Comparison of ENCODE assay signal across 24 cellular contexts in the genomic region with DNA sequence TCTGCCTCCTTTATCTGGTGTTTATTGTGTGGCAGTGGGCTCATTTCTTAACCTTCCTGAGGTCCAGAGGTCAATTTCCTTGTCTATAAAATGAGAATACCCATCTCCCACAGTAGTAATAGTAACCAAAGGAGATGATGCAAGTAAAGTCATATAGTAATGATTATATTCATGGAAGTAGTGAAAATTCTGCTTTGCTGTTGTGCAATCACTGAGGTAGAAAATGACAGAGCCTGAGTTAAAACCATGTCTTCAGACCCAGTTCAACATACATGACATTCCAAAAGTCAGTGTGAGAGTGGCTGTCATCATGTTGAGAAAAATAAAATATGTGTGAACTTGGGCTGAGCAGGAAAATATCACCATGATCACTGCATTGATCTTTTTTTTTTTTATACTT. TPM values are rescaled to one million over a fixed set of nuclear protein-coding genes. Genes with fewer than 3 reads are reported as not detected.
DNase-seq lines count a peak whose midpoint lies in the region; ATAC-seq, FAIRE-seq and TF ChIP-seq lines count a peak whose summit lies in the region.
"Had no signal": no experiment of that assay in that cellular context is flagged by ENCODE, and none has a peak within 500 bp of the region (broad histone marks: within the 10 kb centered on the region; RNA-seq: fewer than 3 reads in every experiment).

No MANE protein-coding gene starts in this region.

- H3K4me1 Mint-ChIP-seq in GM23338 = peaks cover 8% of the 10 kb centered on the region; the same call in 2 of the 3 replicates
- H3K4me1 Mint-ChIP-seq: CD14-positive monocyte; CD8-positive, alpha-beta memory T cell had no signal

- ATAC-seq in GM23338 (no peak), K562 (no peak)
- ATAC-seq: A549 had no signal

- H3K9me3 ChIP-seq in K562 (replicated peaks; ENCODE audit: control insufficient read depth, insufficient read depth, low read depth, low read length) (no peaks in the 10 kb centered on the region), kidney (ENCODE audit: control insufficient read depth in 1 of 2, low read length in 2 of 2) (no peaks in the 10 kb centered on the region)
- H3K9me3 ChIP-seq: A549; BE2C; BLaER1 treated with 17β-estradiol and CSF1 and Interleukin-3, amounts not matched to agents 10 nM and 100 nM had no signal

- no peaks in the 10 kb centered on the region for H3F3A ChIP-seq in GM23338 (replicated peaks; ENCODE audit: low read depth)

- no peak overlapping the region for H3K4me3 Mint-ChIP-seq in GM23338
- H3K4me3 Mint-ChIP-seq: CD14-positive monocyte; CD4-positive, alpha-beta T cell; CD8-positive, alpha-beta memory T cell had no signal

- H3K27ac Mint-ChIP-seq in GM23338 = no peak overlapping the region
- H3K27ac Mint-ChIP-seq: CD14-positive monocyte; CD4-positive, alpha-beta T cell; CD8-positive, alpha-beta memory T cell had no signal

- FAIRE-seq in K562 (lab: Jason Lieb, UNC) (no peak), kidney (lab: Jason Lieb, UNC) (no peak)
- FAIRE-seq: A549, D721Med, GM12891, GM18507 had no signal

- no peak for TF ChIP-seq POLR2A in K562 (conservative IDR thresholded peaks at IDR 0.05)

- peaks cover 1% of the 10 kb centered on the region for H3K27me3 Mint-ChIP-seq in GM23338 (ENCODE audit: insufficient read depth, low read depth, poor library complexity)

- intact Hi-C loops in K562 (cut with micrococcal nuclease) = no loop called here
- intact Hi-C loops in kidney (cut with DNase I) = no loop called here

- no peaks in the 10 kb centered on the region for H3K79me2 ChIP-seq in GM23338 (replicated peaks; ENCODE audit: insufficient read depth)
- H3K79me2 ChIP-seq in K562 (ENCODE audit: control insufficient read depth, insufficient read depth, low read length) = no peaks in the 10 kb centered on the region

- TF ChIP-seq EP300 in K562 (IDR thresholded peaks at IDR 0.05; ENCODE audit: low read length) = no peak

- no peaks in the 10 kb centered on the region for H3K9me1 ChIP-seq in K562 (ENCODE audit: control insufficient read depth, insufficient read depth, low read length)

- no TSS peak for BruUV-seq in K562 (replicated peaks; lab: Mats Ljungman, UMichigan)

- H3K27ac ChIP-seq in GM23338 (ENCODE audit: low read depth) (no peak overlapping the region), K562 (ENCODE audit: extremely low read depth, low read depth, low read length) (no peak overlapping the region), kidney (ENCODE audit: low read depth in 2 of 2, low read length in 2 of 2) (peak overlapping the region; percentile 70 to 81)
- H3K27ac ChIP-seq: A549; BLaER1 treated with 17β-estradiol and CSF1 and Interleukin-3, amounts not matched to agents 10 nM and 100 nM had no signal

- TF ChIP-seq CTCF in GM23338 (conservative IDR thresholded peaks at IDR 0.05; ENCODE audit: low read depth in 2 of 2) (no peak), K562 (IDR thresholded peaks at IDR 0.05 in 2 of 3, conservative IDR thresholded peaks at IDR 0.05 in 1 of 3; ENCODE audit: insufficient read depth in 2 of 3, low read depth in 1 of 3, low read length in 3 of 3) (no peak), kidney (IDR thresholded peaks at IDR 0.05; ENCODE audit: borderline replicate concordance, extremely low read depth, insufficient read depth) (no peak), GM10248 (IDR thresholded peaks at IDR 0.05; ENCODE audit: control extremely low read depth, extremely low read depth, low read depth, missing control alignments) (no peak)

- peaks cover 9% of the 10 kb centered on the region for H3K36me3 Mint-ChIP-seq in GM23338 (ENCODE audit: low read depth)
- H3K36me3 Mint-ChIP-seq: CD14-positive monocyte; CD8-positive, alpha-beta memory T cell had no signal

- peaks cover 9% of the 10 kb centered on the region for H3K4me1 ChIP-seq in GM23338 (ENCODE audit: insufficient read depth)
- peaks cover 0 to 7% of the 10 kb centered on the region in 2 experiments; a peak in 1 of 5 replicates for H3K4me1 ChIP-seq in K562 (replicated peaks in 1 of 2; ENCODE audit: control insufficient read depth in 2 of 2, insufficient read depth in 2 of 2, low read length in 2 of 2)
- H3K4me1 ChIP-seq in kidney (ENCODE audit: control insufficient read depth in 1 of 2, insufficient read depth in 1 of 2, low read depth in 1 of 2, low read length in 2 of 2) = peaks cover 2 to 7% of the 10 kb centered on the region in 2 donors
- H3K4me1 ChIP-seq: A549; BE2C; BLaER1 treated with 17β-estradiol and CSF1 and Interleukin-3, amounts not matched to agents 10 nM and 100 nM had no signal

- H3K27me3 ChIP-seq in GM23338 (ENCODE audit: insufficient read depth) (no peaks in the 10 kb centered on the region), K562 (ENCODE audit: control insufficient read depth in 2 of 2, insufficient read depth in 2 of 2, low read length in 2 of 2) (peaks cover 2 to 11% of the 10 kb centered on the region in 2 experiments; a peak in 3 of 5 replicates)
- H3K27me3 ChIP-seq: BE2C; BLaER1 treated with 17β-estradiol and CSF1 and Interleukin-3, amounts not matched to agents 10 nM and 100 nM had no signal

- in situ Hi-C loops in K562 (cut with MboI) = no loop called here

- CTCF ChIA-PET in K562 (lab: Yijun Ruan, JAX; ENCODE audit: low intra/inter-chr PET ratio) = interaction anchor here (0.6 kb wide), 2 partner anchors 793 to 1060 kb away, joined by 3 read pairs; no protein-coding TSS in a partner anchor
- CTCF ChIA-PET in GM10248 (lab: Yijun Ruan, JAX) = no interaction called here

- H3K9ac ChIP-seq in K562 (ENCODE audit: insufficient read depth in 1 of 2, low read depth in 2 of 2, low read length in 2 of 2) (no peak overlapping the region), kidney (ENCODE audit: low read length in 2 of 2) (no peak overlapping the region)
- H3K9ac ChIP-seq: BLaER1 treated with 17β-estradiol and CSF1 and Interleukin-3, amounts not matched to agents 10 nM and 100 nM had no signal

- DNase-seq in GM23338 (ENCODE audit: low spot score) (no peak), K562 (ENCODE audit: extremely low read depth in 1 of 4, low spot score in 3 of 4) (no peak), kidney (no peak), GM10248 (ENCODE audit: extremely low spot score) (no peak)
- DNase-seq in stimulated activated CD4-positive, alpha-beta T cell treated with anti-CD3 and anti-CD28 coated beads, Interleukin-4, amount 100 ng/mL, for 1 hour = no peak
- DNase-seq: 8988T; ACHN; AML-193; BE2C; CD4-positive, alpha-beta T cell; CD8-positive, alpha-beta memory T cell; DMS 273 treated with DMSO at 0.1 percent for 48 hours; DMS79; EL; GDM1; GOT3; H7; HCEC 1CT had no signal

- H3K36me3 ChIP-seq in GM23338 (ENCODE audit: insufficient read depth) (no peaks in the 10 kb centered on the region), K562 (ENCODE audit: control insufficient read depth, insufficient read depth, low read length) (no peaks in the 10 kb centered on the region), kidney (ENCODE audit: control insufficient read depth in 1 of 2, insufficient read depth in 2 of 2, low read length in 2 of 2) (no peaks in the 10 kb centered on the region)
- H3K36me3 ChIP-seq: BE2C; BLaER1 treated with 17β-estradiol and CSF1 and Interleukin-3, amounts not matched to agents 10 nM and 100 nM had no signal

- H3K9me2 ChIP-seq in GM23338 (ENCODE audit: insufficient read depth) = peaks cover 3% of the 10 kb centered on the region; the same call in 1 of the 2 replicates

- POLR2A ChIA-PET in K562 (lab: Yijun Ruan, JAX) = no interaction called here
- POLR2A ChIA-PET in GM10248 (lab: Yijun Ruan, JAX) = no interaction called here

- H2AFZ ChIP-seq in GM23338 = peak overlapping the region; percentile 57; the same call in 1 of the 2 replicates
- H2AFZ ChIP-seq in K562 (ENCODE audit: low read depth, low read length) = no peak overlapping the region

- no peaks in the 10 kb centered on the region for H4K20me1 ChIP-seq in GM23338 (replicated peaks; ENCODE audit: insufficient read depth)
- H4K20me1 ChIP-seq in K562 (replicated peaks; ENCODE audit: control insufficient read depth, insufficient read depth, low read length) = no peaks in the 10 kb centered on the region
- H4K20me1 ChIP-seq: BLaER1 treated with 17β-estradiol and CSF1 and Interleukin-3, amounts not matched to agents 10 nM and 100 nM had no signal

- no peak for TF ChIP-seq RAD21 in K562 (CRISPR knock-in tag; conservative IDR thresholded peaks at IDR 0.05 in 1 of 2, IDR thresholded peaks at IDR 0.05 in 1 of 2)

- H3K4me3 ChIP-seq in GM23338 (no peak overlapping the region), K562 (no peak overlapping the region), kidney (ENCODE audit: low read length in 2 of 2) (no peak overlapping the region)
- H3K4me3 ChIP-seq: A549; BLaER1 treated with 17β-estradiol and CSF1 and Interleukin-3, amounts not matched to agents 10 nM and 100 nM had no signal

- H3K4me2 ChIP-seq in GM23338 (no peak overlapping the region), K562 (ENCODE audit: insufficient read depth, low read length) (no peak overlapping the region)
- H3K4me2 ChIP-seq: A549; BLaER1 treated with 17β-estradiol and CSF1 and Interleukin-3, amounts not matched to agents 10 nM and 100 nM had no signal

- H3K9me3 Mint-ChIP-seq in GM23338 = peaks cover 25% of the 10 kb centered on the region
- H3K9me3 Mint-ChIP-seq: CD4-positive, alpha-beta T cell had no signal

RNA-seq across cellular contexts. Expression of a gene that starts 0.9 kb away (rescaled TPM):
- total RNA-seq in GM23338 (2014; rRNA removed; shearing (Covaris generic)) = not detected in 2 replicates
- polyA plus RNA-seq in GM23338 (2016; fragmentation: Nextera tagmentation; extraction: Ambion mirVana) = not detected in 2 replicates
- not detected in 2 replicates for total RNA-seq in K562 (2011; cell fraction: chromatin; rRNA removed; ENCODE audit: low replicate concordance)
- not detected in 2 replicates for total RNA-seq in K562 (2011; cell fraction: nucleolus; rRNA removed)
- total RNA-seq in K562 (2011; cell fraction: nucleoplasm; rRNA removed) = not detected in 2 replicates
- not detected in 2 replicates for total RNA-seq in K562 (2014; rRNA removed)
- total RNA-seq in K562 (2014; rRNA removed; fragmentation: Illumina TruSeq; extraction: Trizol) = not detected in 2 replicates
- total RNA-seq in K562 (2015; rRNA removed; fragmentation: Illumina TruSeq; extraction: Trizol) = not detected in 2 replicates
- not detected in 2 replicates for total RNA-seq in K562 (2021)
- not detected in 2 replicates for polyA plus RNA-seq in K562 (2011; rRNA removed)
- not detected in 2 replicates for polyA plus RNA-seq in K562 (2011; cell fraction: cytosol; rRNA removed)
- not detected in 2 replicates for polyA plus RNA-seq in K562 (2011; cell fraction: nucleus; rRNA removed)
- polyA plus RNA-seq in K562 (2012) = not detected in 2 replicates
- not detected in 2 replicates for polyA plus RNA-seq in K562 (2014; fragmentation: Illumina TruSeq; extraction: Trizol)
- polyA plus RNA-seq in K562 (2014; fragmentation: Nextera tagmentation; extraction: Ambion mirVana) = not detected
- polyA plus RNA-seq in K562 (2014; rRNA removed) = not detected in 2 replicates
- not detected in 2 replicates for polyA minus RNA-seq in K562 (2011; rRNA and poly(A)+ RNA removed)
- not detected in 2 replicates for polyA minus RNA-seq in K562 (2011; cell fraction: cytosol; rRNA and poly(A)+ RNA removed)
- polyA minus RNA-seq in K562 (2011; cell fraction: nucleus; rRNA and poly(A)+ RNA removed) = not detected in 2 replicates
- 65.7 TPM for total RNA-seq in kidney
- 4,168 TPM for polyA plus RNA-seq in kidney (ENCODE audit: insufficient read depth, low read depth, low replicate concordance)
- total RNA-seq: CD4-positive, alpha-beta T cell; CD8-positive, alpha-beta memory T cell; H7 had no signal
- polyA plus RNA-seq: A549; CD14-positive monocyte; CD8-positive, alpha-beta memory T cell had no signal

RNA-seq across cellular contexts. Expression of a gene that starts 26.1 kb away (rescaled TPM):
- total RNA-seq in GM23338 (2014; rRNA removed; shearing (Covaris generic)) = not detected in 2 replicates
- polyA plus RNA-seq in GM23338 (2016; fragmentation: Nextera tagmentation; extraction: Ambion mirVana) (not detected in 2 replicates), K562 (2011; rRNA removed) (not detected in 2 replicates), K562 (2014; fragmentation: Illumina TruSeq; extraction: Trizol) (not detected in 2 replicates), K562 (2014; fragmentation: Nextera tagmentation; extraction: Ambion mirVana) (not detected), K562 (2014; rRNA removed) (not detected in 2 replicates), kidney (ENCODE audit: insufficient read depth, low read depth, low replicate concordance) (9.3 TPM)
- total RNA-seq in K562 (2011; cell fraction: chromatin; rRNA removed; ENCODE audit: low replicate concordance) = not detected in 2 replicates
- not detected in 2 replicates for total RNA-seq in K562 (2011; cell fraction: nucleolus; rRNA removed)
- total RNA-seq in K562 (2011; cell fraction: nucleoplasm; rRNA removed) = not detected in 2 replicates
- total RNA-seq in K562 (2014; rRNA removed) (not detected in 2 replicates), K562 (2014; rRNA removed; fragmentation: Illumina TruSeq; extraction: Trizol) (not detected in 2 replicates), K562 (2015; rRNA removed; fragmentation: Illumina TruSeq; extraction: Trizol) (not detected in 2 replicates), K562 (2021) (5.9 and 6.1 TPM in 2 replicates), kidney (0.94 TPM)
- polyA plus RNA-seq in K562 (2011; cell fraction: cytosol; rRNA removed) = not detected in 2 replicates
- polyA plus RNA-seq in K562 (2011; cell fraction: nucleus; rRNA removed) = not detected in 2 replicates
- not detected in 2 replicates for polyA plus RNA-seq in K562 (2012)
- polyA minus RNA-seq in K562 (2011; rRNA and poly(A)+ RNA removed) = not detected in 2 replicates
- not detected in 2 replicates for polyA minus RNA-seq in K562 (2011; cell fraction: cytosol; rRNA and poly(A)+ RNA removed)
- not detected in 2 replicates for polyA minus RNA-seq in K562 (2011; cell fraction: nucleus; rRNA and poly(A)+ RNA removed)
- total RNA-seq: CD4-positive, alpha-beta T cell; CD8-positive, alpha-beta memory T cell; H7 had no signal
- polyA plus RNA-seq: A549; CD14-positive monocyte; CD8-positive, alpha-beta memory T cell had no signal

RNA-seq across cellular contexts. Expression of a gene that starts 51.2 kb away (rescaled TPM):
- not detected in 2 replicates for total RNA-seq in GM23338 (2014; rRNA removed; shearing (Covaris generic))
- polyA plus RNA-seq in GM23338 (2016; fragmentation: Nextera tagmentation; extraction: Ambion mirVana) (not detected in 2 replicates), K562 (2011; rRNA removed) (not detected in 2 replicates), K562 (2014; fragmentation: Illumina TruSeq; extraction: Trizol) (not detected in 2 replicates), K562 (2014; fragmentation: Nextera tagmentation; extraction: Ambion mirVana) (not detected), K562 (2014; rRNA removed) (not detected in 2 replicates), kidney (ENCODE audit: insufficient read depth, low read depth, low replicate concordance) (not detected)
- not detected in 2 replicates for total RNA-seq in K562 (2011; cell fraction: chromatin; rRNA removed; ENCODE audit: low replicate concordance)
- total RNA-seq in K562 (2011; cell fraction: nucleolus; rRNA removed) = not detected in 2 replicates
- total RNA-seq in K562 (2011; cell fraction: nucleoplasm; rRNA removed) = not detected in 2 replicates
- total RNA-seq in K562 (2014; rRNA removed) (not detected in 2 replicates), K562 (2014; rRNA removed; fragmentation: Illumina TruSeq; extraction: Trizol) (not detected in 2 replicates), K562 (2015; rRNA removed; fragmentation: Illumina TruSeq; extraction: Trizol) (not detected in 2 replicates), K562 (2021) (not detected in 2 replicates), kidney (not detected)
- not detected in 2 replicates for polyA plus RNA-seq in K562 (2011; cell fraction: cytosol; rRNA removed)
- polyA plus RNA-seq in K562 (2011; cell fraction: nucleus; rRNA removed) = not detected in 2 replicates
- not detected in 2 replicates for polyA plus RNA-seq in K562 (2012)
- not detected in 2 replicates for polyA minus RNA-seq in K562 (2011; rRNA and poly(A)+ RNA removed)
- not detected in 2 replicates for polyA minus RNA-seq in K562 (2011; cell fraction: cytosol; rRNA and poly(A)+ RNA removed)
- polyA minus RNA-seq in K562 (2011; cell fraction: nucleus; rRNA and poly(A)+ RNA removed) = not detected in 2 replicates
- total RNA-seq: CD4-positive, alpha-beta T cell; CD8-positive, alpha-beta memory T cell; H7 had no signal
- polyA plus RNA-seq: A549; CD14-positive monocyte; CD8-positive, alpha-beta memory T cell had no signal

RNA-seq across cellular contexts. Expression of a gene that starts 56.0 kb away (rescaled TPM):
- not detected in 2 replicates for total RNA-seq in GM23338 (2014; rRNA removed; shearing (Covaris generic))
- polyA plus RNA-seq in GM23338 (2016; fragmentation: Nextera tagmentation; extraction: Ambion mirVana) (not detected in 2 replicates), K562 (2011; rRNA removed) (not detected in 2 replicates), K562 (2014; fragmentation: Illumina TruSeq; extraction: Trizol) (not detected in 2 replicates), K562 (2014; fragmentation: Nextera tagmentation; extraction: Ambion mirVana) (not detected), K562 (2014; rRNA removed) (not detected in 2 replicates), kidney (ENCODE audit: insufficient read depth, low read depth, low replicate concordance) (22.8 TPM)
- total RNA-seq in K562 (2011; cell fraction: chromatin; rRNA removed; ENCODE audit: low replicate concordance) = not detected in 2 replicates
- not detected in 2 replicates for total RNA-seq in K562 (2011; cell fraction: nucleolus; rRNA removed)
- not detected in 2 replicates for total RNA-seq in K562 (2011; cell fraction: nucleoplasm; rRNA removed)
- total RNA-seq in K562 (2014; rRNA removed) (not detected in 2 replicates), K562 (2014; rRNA removed; fragmentation: Illumina TruSeq; extraction: Trizol) (not detected in 2 replicates), K562 (2015; rRNA removed; fragmentation: Illumina TruSeq; extraction: Trizol) (not detected in 2 replicates), K562 (2021) (not detected in 2 replicates), kidney (8.6 TPM)
- not detected in 2 replicates for polyA plus RNA-seq in K562 (2011; cell fraction: cytosol; rRNA removed)
- not detected in 2 replicates for polyA plus RNA-seq in K562 (2011; cell fraction: nucleus; rRNA removed)
- 0.18 TPM in 1 of 2 replicates, not detected in the other for polyA plus RNA-seq in K562 (2012)
- polyA minus RNA-seq in K562 (2011; rRNA and poly(A)+ RNA removed) = not detected in 2 replicates
- polyA minus RNA-seq in K562 (2011; cell fraction: cytosol; rRNA and poly(A)+ RNA removed) = not detected in 2 replicates
- not detected in 2 replicates for polyA minus RNA-seq in K562 (2011; cell fraction: nucleus; rRNA and poly(A)+ RNA removed)
- total RNA-seq: CD4-positive, alpha-beta T cell; CD8-positive, alpha-beta memory T cell; H7 had no signal
- polyA plus RNA-seq: A549; CD8-positive, alpha-beta memory T cell had no signal

Comparison
In these comparisons a context has a peak if more than half of its experiments do, and no peak if none do; other contexts are left out.
1. H3K27ac ChIP-seq: peak in kidney (2 of 2); none in GM23338 (single experiment) and K562 (single experiment).
2. RNA of a gene that starts 0.9 kb away (total RNA-seq): 65.7 TPM in kidney (single experiment); not detected in GM23338 and not detected in K562; every median in the first group is over 10 times any median in the second.